In the genomic region with DNA sequence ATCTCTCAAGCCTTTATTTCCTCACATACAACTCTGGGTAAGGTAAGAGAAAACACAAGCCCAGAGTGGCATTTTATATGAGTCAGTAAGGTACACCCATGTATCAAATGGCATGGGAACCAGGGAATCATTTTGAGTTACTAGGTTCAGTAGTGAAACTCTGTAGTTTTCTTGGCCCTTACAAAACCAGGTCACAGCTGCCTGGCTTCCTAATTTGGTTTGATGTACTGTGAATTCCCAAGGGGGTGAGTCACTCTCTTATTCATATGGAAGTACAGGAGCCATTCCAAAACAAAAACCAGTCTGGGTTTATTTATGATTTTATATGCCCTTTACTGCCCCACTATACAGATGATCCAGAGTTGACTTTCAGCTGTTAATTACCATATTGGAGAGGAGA, we compare ENCODE assay signal across 8 cellular contexts.
DNase-seq lines count a peak whose midpoint lies in the region; ATAC-seq and TF ChIP-seq lines count a peak whose summit lies in the region.

No MANE protein-coding gene starts in this region.

- TF ChIP-seq CTCF in VCaP (conservative IDR thresholded peaks at IDR 0.05), result no peak

- H3K36me3 ChIP-seq in iPS DF 6.9 (ENCODE audit: control insufficient read depth, insufficient read depth, low read length), result no peaks in the 10 kb centered on the region

- peaks cover 5% of the 10 kb centered on the region for H3K27me3 Mint-ChIP-seq in activated naive CD8-positive, alpha-beta T cell treated with anti-CD3 and anti-CD28 coated beads, Interleukin-2, amount 50 U/mL, for 24 hours
- no peaks in the 10 kb centered on the region for H3K27me3 Mint-ChIP-seq in activated naive CD8-positive, alpha-beta T cell treated with anti-CD3 and anti-CD28 coated beads for 36 hours

- no peak overlapping the region for H3K27ac Mint-ChIP-seq in activated naive CD8-positive, alpha-beta T cell treated with anti-CD3 and anti-CD28 coated beads, Interleukin-2, amount 50 U/mL, for 24 hours
- no peak overlapping the region for H3K27ac Mint-ChIP-seq in activated naive CD8-positive, alpha-beta T cell treated with anti-CD3 and anti-CD28 coated beads for 36 hours

- no peaks in the 10 kb centered on the region for H3K4me1 ChIP-seq in iPS DF 6.9 (ENCODE audit: control insufficient read depth, insufficient read depth, low read length)

- H3K4me1 Mint-ChIP-seq in activated naive CD8-positive, alpha-beta T cell treated with anti-CD3 and anti-CD28 coated beads, Interleukin-2, amount 50 U/mL, for 24 hours, result peaks cover 31% of the 10 kb centered on the region
- peaks cover 24% of the 10 kb centered on the region for H3K4me1 Mint-ChIP-seq in activated naive CD8-positive, alpha-beta T cell treated with anti-CD3 and anti-CD28 coated beads for 36 hours

- peak; percentile 90 for ATAC-seq in activated naive CD8-positive, alpha-beta T cell treated with anti-CD3 and anti-CD28 coated beads, Interleukin-2, amount 50 U/mL, for 24 hours
- no peak for ATAC-seq in HG03432 (IDR thresholded peaks at IDR 0.05; ENCODE audit: unreplicated experiment)

- no peak for DNase-seq in activated naive CD8-positive, alpha-beta T cell treated with anti-CD3 and anti-CD28 coated beads, Interleukin-2, amount 50 U/mL, for 24 hours
- DNase-seq in activated naive CD8-positive, alpha-beta T cell treated with anti-CD3 and anti-CD28 coated beads for 36 hours, result no peak
- DNase-seq in iPS DF 6.9 (ENCODE audit: low read depth, low spot score) (peak; percentile 31), GDM1 (lab: John Stamatoyannopoulos, UW) (no peak), NCI-H748 treated with DMSO at 0.1 percent for 48 hours (lab: John Stamatoyannopoulos, UW) (no peak), AML-193 (lab: John Stamatoyannopoulos, UW) (no peak)

- H3K27ac ChIP-seq in VCaP, result peak overlapping the region; percentile 27
- H3K27ac ChIP-seq in iPS DF 6.9 (ENCODE audit: low read length), result no peak overlapping the region

- no peak overlapping the region for H3K4me3 ChIP-seq in iPS DF 6.9 (ENCODE audit: low read length)

- no peaks in the 10 kb centered on the region for H3K9me3 ChIP-seq in iPS DF 6.9 (ENCODE audit: control insufficient read depth, insufficient read depth, low read length)

- no peaks in the 10 kb centered on the region for H3K36me3 Mint-ChIP-seq in activated naive CD8-positive, alpha-beta T cell treated with anti-CD3 and anti-CD28 coated beads, Interleukin-2, amount 50 U/mL, for 24 hours (ENCODE audit: low read depth)
- no peaks in the 10 kb centered on the region for H3K36me3 Mint-ChIP-seq in activated naive CD8-positive, alpha-beta T cell treated with anti-CD3 and anti-CD28 coated beads for 36 hours

- H3K27me3 ChIP-seq in iPS DF 6.9 (ENCODE audit: control insufficient read depth, insufficient read depth, low read length), result no peaks in the 10 kb centered on the region

- H3K9me3 Mint-ChIP-seq in activated naive CD8-positive, alpha-beta T cell treated with anti-CD3 and anti-CD28 coated beads, Interleukin-2, amount 50 U/mL, for 24 hours, result no peaks in the 10 kb centered on the region
- H3K9me3 Mint-ChIP-seq in activated naive CD8-positive, alpha-beta T cell treated with anti-CD3 and anti-CD28 coated beads for 36 hours, result no peaks in the 10 kb centered on the region

- H3K4me3 Mint-ChIP-seq in activated naive CD8-positive, alpha-beta T cell treated with anti-CD3 and anti-CD28 coated beads, Interleukin-2, amount 50 U/mL, for 24 hours, result no peak overlapping the region
- H3K4me3 Mint-ChIP-seq in activated naive CD8-positive, alpha-beta T cell treated with anti-CD3 and anti-CD28 coated beads for 36 hours, result no peak overlapping the region
